Comparison of ENCODE assay signal across 20 cellular contexts in the genomic region with DNA sequence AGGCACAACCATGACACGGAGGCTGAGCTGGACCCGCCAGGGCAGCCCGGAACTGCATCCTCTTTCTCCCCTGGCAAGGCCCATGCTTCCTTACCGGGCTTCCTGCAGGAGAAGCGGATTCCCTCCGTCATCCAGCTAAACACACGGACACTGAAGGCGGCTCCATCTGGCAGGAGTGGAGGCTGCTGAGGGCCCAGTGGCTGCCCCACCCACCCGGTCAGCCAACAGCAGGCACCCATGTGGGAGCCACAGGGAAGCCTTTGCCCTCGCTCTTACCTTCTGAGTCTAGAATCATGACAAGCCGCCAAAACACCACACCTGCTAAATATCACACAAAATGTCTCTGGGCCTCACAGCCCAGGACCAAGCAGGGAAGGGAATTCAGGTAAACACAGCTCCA.
"Had no signal": no experiment of that assay in that cellular context is flagged by ENCODE, and none has a peak within 500 bp of the region (broad histone marks: within the 10 kb centered on the region; RNA-seq: fewer than 3 reads in every experiment).

No MANE protein-coding gene starts in this region.

- H3K36me3 ChIP-seq: ascending aorta, breast epithelium had no signal

- H3K4me3 ChIP-seq: ascending aorta, breast epithelium had no signal

- H3K4me1 ChIP-seq: ascending aorta, breast epithelium had no signal

- DNase-seq: activated CD4-positive, alpha-beta T cell treated with anti-CD3 and anti-CD28 coated beads, Interleukin-2, amount 10 ng/mL, durations not matched to agents 24 days and 14 days; activated CD4-positive, alpha-beta T cell treated with anti-CD3 and anti-CD28 coated beads, Interleukin-2, amount 50 U/mL, for 48 hours; activated CD8-positive, alpha-beta T cell treated with anti-CD3 and anti-CD28 coated beads, Interleukin-2, amount 10 ng/mL, durations not matched to agents 7 days and 5 days; activated gamma-delta T cell; activated naive CD4-positive, alpha-beta T cell treated with Interleukin-2 at 50 U/mL for 16 hours; activated naive CD8-positive, alpha-beta T cell treated with anti-CD3 and anti-CD28 coated beads, Interleukin-2, amount 10 ng/mL, durations not matched to agents 7 days and 5 days; activated T-cell treated with anti-CD3 and anti-CD28 coated beads, Interleukin-2, amount 50 U/mL, for 24 hours; amygdala; MM.1S; MV-4-11; NCI-H1092; NCI-H1436 treated with DMSO at 0.1 percent for 48 hours; NCI-H1694 treated with DMSO at 0.1 percent for 48 hours; NCI-H2029; NCI-H345; NCI-H524 treated with DMSO at 0.1 percent for 48 hours; Right ventricle myocardium superior had no signal

- H3K27me3 ChIP-seq: ascending aorta, breast epithelium had no signal

- H3K27ac ChIP-seq: ascending aorta, breast epithelium, KMS-11 had no signal

- H3K4me2 ChIP-seq: KMS-11 had no signal

- ATAC-seq: activated CD8-positive, alpha-beta T cell treated with anti-CD3 and anti-CD28 coated beads, Interleukin-2, amount 10 ng/mL, durations not matched to agents 7 days and 5 days had no signal

- H3K9ac ChIP-seq: KMS-11 had no signal
